Comparison of ENCODE assay signal across 29 cellular contexts in the genomic region with DNA sequence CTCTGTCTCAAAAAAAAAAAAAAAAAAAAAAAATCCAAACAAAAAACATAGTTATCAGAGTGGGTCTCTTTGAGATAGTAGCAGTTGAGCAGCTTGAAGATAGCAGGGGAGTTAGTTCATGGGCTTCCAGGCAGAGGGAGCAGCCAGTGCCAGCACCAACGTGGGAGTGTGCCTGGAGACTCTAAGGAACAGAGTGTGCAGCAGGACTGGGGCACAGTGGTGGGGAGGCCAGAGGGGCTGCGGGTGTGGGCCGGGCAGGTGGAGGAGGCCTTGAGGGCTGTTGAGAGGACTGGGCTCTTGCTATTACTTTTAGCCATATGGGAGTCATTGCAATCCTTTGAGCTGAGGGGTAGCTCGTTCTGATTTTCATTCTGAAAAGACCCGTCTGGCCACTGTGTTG.
"Had no signal": no experiment of that assay in that cellular context is flagged by ENCODE, and none has a peak within 500 bp of the region (broad histone marks: within the 10 kb centered on the region; RNA-seq: fewer than 3 reads in every experiment).

No MANE protein-coding gene starts in this region.

- H3K27me3 ChIP-seq: adrenal gland, esophagus squamous epithelium, hepatocyte, pancreas, suprapubic skin, tibial nerve had no signal

- H3K27ac ChIP-seq: adrenal gland, epithelial cell of prostate, esophagus squamous epithelium, hepatocyte, pancreas, prostate gland, suprapubic skin, tibial nerve, WERI-Rb-1 had no signal

- ATAC-seq: pancreas had no signal

- H3K4me1 ChIP-seq: adrenal gland, esophagus squamous epithelium, pancreas, prostate gland, suprapubic skin, tibial nerve had no signal

- H3K4me3 ChIP-seq: adrenal gland, esophagus squamous epithelium, hepatocyte, pancreas, prostate gland, smooth muscle cell, suprapubic skin, tibial nerve had no signal

- H3K36me3 ChIP-seq: adrenal gland, esophagus squamous epithelium, pancreas, prostate gland, suprapubic skin, tibial nerve, WERI-Rb-1 had no signal

- H3K9me3 ChIP-seq: adrenal gland, esophagus squamous epithelium, pancreas, prostate gland, suprapubic skin, tibial nerve had no signal

- DNase-seq: activated CD4-positive, alpha-beta memory T cell treated with anti-CD3 and anti-CD28 coated beads for 36 hours; activated CD4-positive, alpha-beta T cell treated with anti-CD3 and anti-CD28 coated beads, Interleukin-2, amount 10 ng/mL, durations not matched to agents 24 days and 14 days; activated CD4-positive, CD25-positive, alpha-beta regulatory T cell treated with anti-CD3 and anti-CD28 coated beads, Interleukin-2, amount 50 U/mL, for 72 hours; activated CD8-positive, alpha-beta memory T cell treated with anti-CD3 and anti-CD28 coated beads, Interleukin-2, amount 50 U/mL, for 4 hours; activated effector memory CD4-positive, alpha-beta T cell treated with anti-CD3 and anti-CD28 coated beads, Interleukin-2, amount 50 U/mL, for 16 hours; activated naive CD4-positive, alpha-beta T cell treated with anti-CD3 and anti-CD28 coated beads for 36 hours; activated naive CD8-positive, alpha-beta T cell treated with anti-CD3 and anti-CD28 coated beads for 36 hours; activated T-cell treated with anti-CD3 and anti-CD28 coated beads, Interleukin-2, amount 50 U/mL, for 1 hour; adrenal gland; aorta; effector CD4-positive, alpha-beta T cell; esophagus squamous epithelium; foreskin melanocyte; islet precursor cell; naive B cell; nephron progenitor cell; nucleus accumbens; pancreas; retina; stimulated activated CD4-positive, alpha-beta T cell treated with anti-CD3 and anti-CD28 coated beads, Interleukin-1b, Interleukin-23, amount 100 ng/mL, for 48 hours; stimulated activated naive CD4-positive, alpha-beta T cell; T-helper 9 cell; WERI-Rb-1 had no signal
